ENCODE assay signal across 21 cellular contexts in genomic region chr10:74514322-74514721, GRCh38.
"Had no signal": no experiment of that assay in that cellular context is flagged by ENCODE, and none has a peak within 500 bp of the region (broad histone marks: within the 10 kb centered on the region; RNA-seq: fewer than 3 reads in every experiment).

No MANE protein-coding gene starts in this region.

- H3K9ac ChIP-seq: neural progenitor cell, parathyroid adenoma had no signal

- H3K4me3 ChIP-seq: gastrocnemius medialis, left lung, neural progenitor cell, testis, tibial artery had no signal

- H3K79me2 ChIP-seq: parathyroid adenoma had no signal

- H3K27me3 ChIP-seq: gastrocnemius medialis, left lung, neural progenitor cell, testis, tibial artery had no signal

- ATAC-seq: effector memory CD8-positive, alpha-beta T cell; gastrocnemius medialis; left cardiac atrium; left lung; naive thymus-derived CD4-positive, alpha-beta T cell; sciatic nerve; stimulated activated memory B cell treated with anti-CD40 and anti-IgM and Interleukin-4, amounts not matched to agents 10 μg/mL and 1 μg/mL and 100 μg/mL, for 72 hours; stimulated activated naive CD8-positive, alpha-beta T cell treated with anti-CD3 and anti-CD28 coated beads, Interleukin-15, Interleukin-2, amounts not matched to agents 100 U/mL and 50 U/mL, for 24 hours had no signal

- H3K36me3 ChIP-seq: gastrocnemius medialis, left lung, neural progenitor cell had no signal

- FAIRE-seq: endometrium had no signal

- H3K4me1 ChIP-seq: gastrocnemius medialis, left lung, neural progenitor cell, parathyroid adenoma, testis, tibial artery had no signal

- H2AFZ ChIP-seq: neural progenitor cell, parathyroid adenoma had no signal

- H3K27ac ChIP-seq: gastrocnemius medialis, left lung, neural progenitor cell, parathyroid adenoma, testis, tibial artery had no signal

- H3K4me2 ChIP-seq: neural progenitor cell had no signal

- H3K9me3 ChIP-seq: testis had no signal

- DNase-seq: cortex of kidney; effector memory CD8-positive, alpha-beta T cell; erythroblast; gastrocnemius medialis; head of caudate nucleus; left cardiac atrium; left lung; mesendoderm; midbrain; stimulated activated CD4-positive, alpha-beta T cell treated with anti-CD3 and anti-CD28 coated beads, Interleukin-2, amount 100 ng/mL, for 24 hours; stimulated activated CD4-positive, alpha-beta T cell treated with anti-CD3 and anti-CD28 coated beads, Interleukin-4, amount 100 ng/mL, for 24 hours; stimulated activated naive CD8-positive, alpha-beta T cell treated with anti-CD3 and anti-CD28 coated beads, Interleukin-15, Interleukin-2, amounts not matched to agents 100 U/mL and 50 U/mL, for 24 hours; substantia nigra; testis; tibial artery had no signal
